ENCODE assay signal across 17 cellular contexts in the genomic region with DNA sequence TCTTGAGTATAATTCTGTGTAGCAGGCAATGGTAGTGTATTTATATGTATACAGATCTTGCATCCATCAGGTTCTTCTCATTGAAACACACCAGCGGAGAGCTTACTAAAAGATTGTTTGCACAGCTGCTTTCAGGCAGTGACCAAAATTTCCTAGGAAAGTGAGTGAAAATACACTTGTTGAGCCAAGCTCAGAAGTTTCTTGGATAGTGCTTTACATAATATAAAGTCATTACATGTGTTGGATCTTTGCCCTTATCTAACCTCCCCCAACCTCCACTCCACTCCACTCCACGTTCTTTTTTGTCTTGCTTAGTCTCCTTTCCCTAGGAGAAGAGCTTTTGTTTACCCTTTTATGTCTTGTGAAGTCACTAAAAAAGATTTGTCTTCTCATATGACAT.
"Had no signal": no experiment of that assay in that cellular context is flagged by ENCODE, and none has a peak within 500 bp of the region (broad histone marks: within the 10 kb centered on the region; RNA-seq: fewer than 3 reads in every experiment).

No MANE protein-coding gene starts in this region.

- H3K27me3 ChIP-seq: brain microvascular endothelial cell, hepatocyte, upper lobe of left lung had no signal

- H3K4me1 ChIP-seq: upper lobe of left lung had no signal

- H3K4me1 Mint-ChIP-seq: activated CD4-positive, alpha-beta T cell treated with anti-CD3 and anti-CD28 coated beads, Interleukin-2, amount 10 ng/mL, durations not matched to agents 7 days and 5 days; activated T-helper 17 cell treated with anti-CD3 and anti-CD28 coated beads, Interleukin-2, amount 50 U/mL, for 72 hours had no signal

- H3K27ac Mint-ChIP-seq: activated B cell treated with CpG ODN at 0.5 μM for 24 hours; activated CD4-positive, alpha-beta T cell treated with anti-CD3 and anti-CD28 coated beads, Interleukin-2, amount 10 ng/mL, durations not matched to agents 7 days and 5 days; activated naive CD4-positive, alpha-beta T cell treated with anti-CD3 and anti-CD28 coated beads for 36 hours; activated T-helper 17 cell treated with anti-CD3 and anti-CD28 coated beads, Interleukin-2, amount 50 U/mL, for 72 hours; effector memory CD8-positive, alpha-beta T cell; nephron progenitor cell; stimulated activated naive CD8-positive, alpha-beta T cell treated with anti-CD3 and anti-CD28 coated beads, Interleukin-15, Interleukin-2, amounts not matched to agents 100 ng/mL and 50 ng/mL, for 24 hours had no signal

- H3K4me3 ChIP-seq: hepatocyte, upper lobe of left lung had no signal

- H3K36me3 ChIP-seq: brain microvascular endothelial cell, upper lobe of left lung had no signal

- H3K27ac ChIP-seq: brain microvascular endothelial cell, epithelial cell of prostate, hepatocyte, upper lobe of left lung had no signal

- H3K9me3 Mint-ChIP-seq: activated B cell treated with CpG ODN at 0.5 μM for 24 hours; activated naive CD4-positive, alpha-beta T cell treated with anti-CD3 and anti-CD28 coated beads for 36 hours; activated T-helper 17 cell treated with anti-CD3 and anti-CD28 coated beads, Interleukin-2, amount 50 U/mL, for 72 hours; effector memory CD8-positive, alpha-beta T cell; nephron progenitor cell; stimulated activated naive CD8-positive, alpha-beta T cell treated with anti-CD3 and anti-CD28 coated beads, Interleukin-15, Interleukin-2, amounts not matched to agents 100 ng/mL and 50 ng/mL, for 24 hours had no signal

- H3K27me3 Mint-ChIP-seq: activated B cell treated with CpG ODN at 0.5 μM for 24 hours; activated CD4-positive, alpha-beta T cell treated with anti-CD3 and anti-CD28 coated beads, Interleukin-2, amount 10 ng/mL, durations not matched to agents 7 days and 5 days; activated T-helper 17 cell treated with anti-CD3 and anti-CD28 coated beads, Interleukin-2, amount 50 U/mL, for 72 hours; effector memory CD8-positive, alpha-beta T cell; stimulated activated naive CD8-positive, alpha-beta T cell treated with anti-CD3 and anti-CD28 coated beads, Interleukin-15, Interleukin-2, amounts not matched to agents 100 ng/mL and 50 ng/mL, for 24 hours had no signal

- DNase-seq: activated B cell treated with CpG ODN at 0.5 μM for 24 hours; activated CD4-positive, alpha-beta T cell treated with anti-CD3 and anti-CD28 coated beads, Interleukin-2, amount 10 ng/mL, durations not matched to agents 7 days and 5 days; activated CD8-positive, alpha-beta memory T cell treated with anti-CD3 and anti-CD28 coated beads for 24 hours; activated naive CD4-positive, alpha-beta T cell treated with anti-CD3 and anti-CD28 coated beads for 36 hours; brain microvascular endothelial cell; effector memory CD8-positive, alpha-beta T cell; kidney; left ventricle myocardium superior; mesenchymal stem cell; nephron progenitor cell; stimulated activated CD4-positive, alpha-beta T cell treated with anti-CD3 and anti-CD28 coated beads, Interleukin-4, amount 100 ng/mL, for 1 hour; stimulated activated CD8-positive, alpha-beta memory T cell treated with anti-CD3 and anti-CD28 coated beads, Interleukin-4, amount 100 ng/mL, for 48 hours; upper lobe of left lung had no signal

- H3K9me3 ChIP-seq: upper lobe of left lung had no signal

- ATAC-seq: activated T-helper 17 cell treated with anti-CD3 and anti-CD28 coated beads, Interleukin-2, amount 50 U/mL, for 72 hours; effector memory CD8-positive, alpha-beta T cell; left ventricle myocardium superior had no signal

- H3K4me3 Mint-ChIP-seq: activated B cell treated with CpG ODN at 0.5 μM for 24 hours; activated CD4-positive, alpha-beta T cell treated with anti-CD3 and anti-CD28 coated beads, Interleukin-2, amount 10 ng/mL, durations not matched to agents 7 days and 5 days; activated naive CD4-positive, alpha-beta T cell treated with anti-CD3 and anti-CD28 coated beads for 36 hours; activated T-helper 17 cell treated with anti-CD3 and anti-CD28 coated beads, Interleukin-2, amount 50 U/mL, for 72 hours; effector memory CD8-positive, alpha-beta T cell; nephron progenitor cell; stimulated activated naive CD8-positive, alpha-beta T cell treated with anti-CD3 and anti-CD28 coated beads, Interleukin-15, Interleukin-2, amounts not matched to agents 100 ng/mL and 50 ng/mL, for 24 hours had no signal
